In genomic region chr4:107453231-107453630, GRCh38 we compare ENCODE assay signal across 21 cellular contexts.
"Had no signal": no experiment of that assay in that cellular context is flagged by ENCODE, and none has a peak within 500 bp of the region (broad histone marks: within the 10 kb centered on the region; RNA-seq: fewer than 3 reads in every experiment).

No MANE protein-coding gene starts in this region.

- H3K4me2 ChIP-seq: hepatocyte had no signal

- H3K4me1 ChIP-seq: foreskin keratinocyte, right lobe of liver, suprapubic skin, thyroid gland had no signal

- H2AFZ ChIP-seq: hepatocyte had no signal

- H3K27ac ChIP-seq: coronary artery, dorsolateral prefrontal cortex, foreskin keratinocyte, hepatocyte, neutrophil, psoas muscle, right lobe of liver, skin epidermis, suprapubic skin, thyroid gland had no signal

- DNase-seq: cerebellar nuclear complex; dorsolateral prefrontal cortex; effector CD8-positive, alpha-beta T cell; foreskin keratinocyte; left colon; mesendoderm; naive thymus-derived CD4-positive, alpha-beta T cell; psoas muscle; retina; right lobe of liver; stimulated activated CD4-positive, alpha-beta T cell treated with anti-CD3 and anti-CD28 coated beads, Interleukin-12 subunit alpha, Interleukin-12 subunit beta, amount 100 ng/mL, for 4 hours; stimulated activated CD4-positive, alpha-beta T cell treated with anti-CD3 and anti-CD28 coated beads, Interleukin-2, amount 100 ng/mL, for 48 hours; stimulated activated naive CD4-positive, alpha-beta T cell treated with Interleukin-2 at 50 U/mL for 16 hours; thyroid gland had no signal

- H3K9me3 ChIP-seq: neutrophil, psoas muscle, right lobe of liver, suprapubic skin, thyroid gland had no signal

- H3K79me2 ChIP-seq: hepatocyte had no signal

- H3K4me3 ChIP-seq: coronary artery, dorsolateral prefrontal cortex, hepatocyte, psoas muscle, right lobe of liver, skin epidermis, suprapubic skin, thyroid gland had no signal

- H3K27me3 ChIP-seq: hepatocyte, neutrophil, right lobe of liver, suprapubic skin, thyroid gland had no signal

- FAIRE-seq: urothelium cell line had no signal

- H3K36me3 ChIP-seq: neutrophil, right lobe of liver, suprapubic skin, thyroid gland had no signal

- ATAC-seq: esophagus mucosa; foreskin keratinocyte; left colon; naive thymus-derived CD4-positive, alpha-beta T cell; right lobe of liver had no signal
